ENCODE assay signal across 8 cellular contexts in the genomic region with DNA sequence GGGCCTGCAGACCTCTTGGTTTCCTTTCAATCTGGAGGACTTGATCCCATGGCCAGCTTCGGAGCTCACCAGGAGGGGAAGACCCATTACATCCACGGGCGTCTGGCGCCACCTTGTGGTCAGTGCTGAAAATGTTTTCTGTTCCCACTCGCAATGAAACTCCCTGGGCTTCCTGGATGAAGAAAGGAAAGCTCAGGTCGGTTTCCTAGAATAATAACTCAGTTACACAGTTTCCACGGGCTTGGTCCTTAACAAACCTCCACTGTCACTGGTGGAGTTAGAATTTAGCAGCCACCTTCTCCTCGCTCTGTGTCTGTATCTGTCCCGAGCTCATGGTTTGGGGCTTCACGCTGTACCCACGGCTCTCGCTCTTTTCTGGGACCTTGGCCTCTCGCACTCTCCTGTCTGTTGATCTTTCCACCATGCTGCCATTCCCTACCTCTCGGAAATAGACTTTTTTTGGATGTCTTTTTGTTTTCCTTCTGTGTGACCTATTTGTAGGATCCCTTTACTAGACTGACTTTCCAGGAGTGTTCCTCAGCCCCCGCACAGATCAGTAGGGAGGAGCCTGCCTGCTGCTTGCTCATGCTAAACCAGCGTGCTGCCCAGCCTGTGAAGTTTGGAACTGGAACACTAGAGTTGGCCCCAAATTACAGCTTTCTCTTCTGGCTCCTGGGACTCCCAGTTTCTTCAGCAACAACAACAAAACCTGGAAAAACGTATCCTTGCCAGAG.
DNase-seq lines count a peak whose midpoint lies in the region; ATAC-seq and TF ChIP-seq lines count a peak whose summit lies in the region.

No MANE protein-coding gene starts in this region.

- ATAC-seq in GM18907 (IDR thresholded peaks at IDR 0.05; ENCODE audit: unreplicated experiment) = peak; percentile 88
- peak; percentile 82 for ATAC-seq in HG03354 (IDR thresholded peaks at IDR 0.05; ENCODE audit: poor library complexity, severe bottlenecking, unreplicated experiment)

- DNase-seq in AG04449 (ENCODE audit: low read depth, low spot score) = peak; percentile 29
- DNase-seq in NCI-H446 treated with DMSO at 0.1 percent for 48 hours (lab: John Stamatoyannopoulos, UW) = peak; percentile 71
- DNase-seq in activated CD4-positive, CD25-positive, alpha-beta regulatory T cell treated with anti-CD3 and anti-CD28 coated beads, Interleukin-2, amount 50 U/mL, for 72 hours = peak; percentile 85
- DNase-seq in cerebellar nuclear complex (lab: John Stamatoyannopoulos, UW) = peak; percentile 21 to 61
- peak; percentile 81 for DNase-seq in kidney glomerular epithelial cell (lab: John Stamatoyannopoulos, UW)
- peak; percentile 65 to 72 for DNase-seq in stimulated activated CD4-positive, alpha-beta T cell treated with anti-CD3 and anti-CD28 coated beads, Interleukin-15, amount 100 ng/mL, for 48 hours (ENCODE audit: low read depth in 2 of 2)

- peak; percentile 75 for TF ChIP-seq CTCF in AG04449 (IDR thresholded peaks at IDR 0.05; ENCODE audit: insufficient read depth, low read length, missing control alignments)

- CTCF ChIA-PET in AG04449 (lab: Yijun Ruan, JAX) = interaction anchor here (0.6 to 4.7 kb wide), 87 partner anchors 8 to 1120 kb away, joined by 3 to 89 read pairs (median 4); a partner anchor contains a TSS

- peak overlapping the region; percentile 67 for H3K4me3 ChIP-seq in AG04449 (ENCODE audit: low read depth, low read length)

- POLR2A ChIA-PET in AG04449 (lab: Yijun Ruan, JAX) = interaction anchor here (0.5 to 1.6 kb wide), 4 partner anchors 8 to 770 kb away, joined by 3 to 23 read pairs (median 4); a partner anchor contains a TSS

Comparison
In these comparisons a context has a peak if more than half of its experiments do, and no peak if none do; other contexts are left out.
1. Peak in every context shown above with its lines: DNase-seq, ATAC-seq and H3K4me3 ChIP-seq.
2. DNase-seq: peak in every context shown above with its lines; median percentile 85 in activated CD4-positive, CD25-positive, alpha-beta regulatory T cell treated with anti-CD3 and anti-CD28 coated beads, Interleukin-2, amount 50 U/mL, for 72 hours; 81 in kidney glomerular epithelial cell; 71 in NCI-H446 treated with DMSO at 0.1 percent for 48 hours; 68 in stimulated activated CD4-positive, alpha-beta T cell treated with anti-CD3 and anti-CD28 coated beads, Interleukin-15, amount 100 ng/mL, for 48 hours; 41 in cerebellar nuclear complex; 29 in AG04449.